Comparison of ENCODE assay signal across 8 cellular contexts in genomic region chr3:30012941-30013543, GRCh38.
DNase-seq lines count a peak whose midpoint lies in the region; ATAC-seq, FAIRE-seq and TF ChIP-seq lines count a peak whose summit lies in the region.

No MANE protein-coding gene starts in this region.

- no peak overlapping the region for H3K4me3 ChIP-seq in SJCRH30
- H3K4me3 ChIP-seq in right cardiac atrium (ENCODE audit: low read length), result no peak overlapping the region

- H3K36me3 ChIP-seq in SJCRH30, result no peaks in the 10 kb centered on the region

- H3K9me3 ChIP-seq in SJCRH30 (replicated peaks), result no peaks in the 10 kb centered on the region
- H3K9me3 ChIP-seq in right cardiac atrium (ENCODE audit: control insufficient read depth, low read length), result no peaks in the 10 kb centered on the region

- no peaks in the 10 kb centered on the region for H3K4me1 ChIP-seq in SJCRH30
- H3K4me1 ChIP-seq in right cardiac atrium (ENCODE audit: control insufficient read depth, insufficient read depth, low read length), result no peaks in the 10 kb centered on the region

- no peak overlapping the region for H3K27ac ChIP-seq in SJCRH30
- H3K27ac ChIP-seq in right cardiac atrium (ENCODE audit: low read length), result no peak overlapping the region

- TF ChIP-seq POLR2A in GM12891 (IDR thresholded peaks at IDR 0.05; ENCODE audit: low read depth, low read length), result no peak

- FAIRE-seq in GM12891 (lab: Jason Lieb, UNC), result no peak

- intact Hi-C loops in right cardiac atrium (cut with DNase I) (no loop called here), sciatic nerve (cut with DNase I) (no loop called here)

- ATAC-seq in right cardiac atrium (peak; percentile 52 to 62), sciatic nerve (peak; percentile 61)

- no peaks in the 10 kb centered on the region for H3K27me3 ChIP-seq in SJCRH30
- H3K27me3 ChIP-seq in right cardiac atrium (ENCODE audit: control insufficient read depth, insufficient read depth), result no peaks in the 10 kb centered on the region

- WGBS in right cardiac atrium, result 2% methylated on average over 2 of the region's 2 CpGs

- DNase-seq in NCI-H187 (lab: John Stamatoyannopoulos, UW) (peak; percentile 8 to 17), NCI-H187 treated with DMSO at 0.1 percent for 48 hours (lab: John Stamatoyannopoulos, UW) (no peak), LoVo (ENCODE audit: low spot score) (peak; percentile 75), SJCRH30 (peak; percentile 55 to 77), anterior cingulate cortex (lab: John Stamatoyannopoulos, UW) (peak in 39 of 58 donors; percentile 0 to 73 (median 11)), right cardiac atrium (peak; percentile 57 to 81 (median 58)), sciatic nerve (ENCODE audit: low spot score) (peak; percentile 85), GM12891 (ENCODE audit: insufficient read length, low spot score) (no peak)

TF ChIP-seq in GM12891, 5 proteins besides CTCF, POLR2A, EP300 and RAD21:
- TF ChIP-seq SPI1 (IDR thresholded peaks at IDR 0.05; ENCODE audit: low read depth, low read length) (no peak), PAX5 (IDR thresholded peaks at IDR 0.05; ENCODE audit: insufficient read depth, low read length, severe bottlenecking) (no peak), POLR2AphosphoS5 (IDR thresholded peaks at IDR 0.05; ENCODE audit: low read depth, low read length) (no peak), POU2F2 (IDR thresholded peaks at IDR 0.05; ENCODE audit: low read depth, low read length) (no peak), TAF1 (IDR thresholded peaks at IDR 0.05; ENCODE audit: low read depth, low read length) (no peak)

Comparison
In these comparisons a context has a peak if more than half of its experiments do, and no peak if none do; other contexts are left out.
1. DNase-seq: peak in NCI-H187 (2 of 2), LoVo (single experiment), SJCRH30 (2 of 2), anterior cingulate cortex (39 of 58), right cardiac atrium (3 of 3) and sciatic nerve (single experiment); none in NCI-H187 treated with DMSO at 0.1 percent for 48 hours (single experiment) and GM12891 (single experiment).